In genomic region chr10:51462076-51462779, GRCh38 we compare ENCODE assay signal across 18 cellular contexts.
DNase-seq lines count a peak whose midpoint lies in the region; ATAC-seq and TF ChIP-seq lines count a peak whose summit lies in the region.
"Had no signal": no experiment of that assay in that cellular context is flagged by ENCODE, and none has a peak within 500 bp of the region (broad histone marks: within the 10 kb centered on the region; RNA-seq: fewer than 3 reads in every experiment).

No MANE protein-coding gene starts in this region.

- POLR2A ChIA-PET in SK-N-SH (lab: Yijun Ruan, JAX), result no interaction called here

- H3K36me3 Mint-ChIP-seq in activated T-cell treated with anti-CD3 and anti-CD28 coated beads, Interleukin-2, amount 50 U/mL, for 24 hours (ENCODE audit: low read depth), result no peaks in the 10 kb centered on the region

- WGBS in SK-N-SH (ENCODE audit: low lambda C conversion rate), result 42% methylated on average over 3 of the region's 3 CpGs
- WGBS in psoas muscle, 3 donors, result 15 to 24% (median 23%) methylated on average over 3 of the region's 3 CpGs

- H4K20me1 ChIP-seq in SK-N-SH (ENCODE audit: insufficient read depth), result no peaks in the 10 kb centered on the region

- peak in 1 of 2 experiments; percentile 21; a peak in 1 of 4 replicates for TF ChIP-seq EP300 in SK-N-SH (IDR thresholded peaks at IDR 0.05; ENCODE audit: borderline replicate concordance in 1 of 2, low read depth in 1 of 2, low read length in 1 of 2)

- DNase-seq in GM04504 (ENCODE audit: low read depth), result peak; percentile 30
- no peak for DNase-seq in SK-N-SH
- peak; percentile 24 for DNase-seq in fibroblast of pulmonary artery (ENCODE audit: low read depth)
- DNase-seq in psoas muscle, result no peak
- DNase-seq in HuH-7 (ENCODE audit: low spot score), result no peak
- DNase-seq in mucosa of descending colon, result no peak
- no peak for DNase-seq in activated T-cell treated with anti-CD3 and anti-CD28 coated beads, Interleukin-2, amount 50 U/mL, for 24 hours
- DNase-seq: activated CD8-positive, alpha-beta memory T cell treated with anti-CD3 and anti-CD28 coated beads, Interleukin-2, amount 50 U/mL, for 4 hours; aorta; Caco-2; cortex of kidney; NCI-H2029 treated with DMSO at 0.1 percent for 48 hours; NCI-H510A treated with DMSO at 0.1 percent for 48 hours; nucleus accumbens; SIG-M5 had no signal

- no peak overlapping the region for H2AFZ ChIP-seq in SK-N-SH (ENCODE audit: low read depth)

- H3K9ac ChIP-seq in SK-N-SH, result no peak overlapping the region

- H3K9me3 Mint-ChIP-seq in activated T-cell treated with anti-CD3 and anti-CD28 coated beads, Interleukin-2, amount 50 U/mL, for 24 hours, result no peaks in the 10 kb centered on the region
- H3K9me3 Mint-ChIP-seq: T-helper 2 cell treated with Interferon-gamma antibody and Interleukin-4, amounts not matched to agents 5 μg/mL and 100 μg/mL, for 36 hours had no signal

- ATAC-seq in psoas muscle, result peak; percentile 78 to 90 (median 86)
- no peak for ATAC-seq in mucosa of descending colon
- ATAC-seq in GM21381 (IDR thresholded peaks at IDR 0.05; ENCODE audit: unreplicated experiment), result no peak
- ATAC-seq: GM12878 had no signal

- no peak overlapping the region for H3K4me2 ChIP-seq in SK-N-SH

- H3F3A ChIP-seq in SK-N-SH (replicated peaks; ENCODE audit: insufficient read depth), result no peaks in the 10 kb centered on the region

- CTCF ChIA-PET in SK-N-SH (lab: Yijun Ruan, JAX), result no interaction called here

- H3K4me1 Mint-ChIP-seq in activated T-cell treated with anti-CD3 and anti-CD28 coated beads, Interleukin-2, amount 50 U/mL, for 24 hours (ENCODE audit: low read depth), result no peaks in the 10 kb centered on the region

- H3K27ac ChIP-seq in SK-N-SH (ENCODE audit: low read depth in 2 of 2, low read length in 1 of 2), result peak overlapping the region in 1 of 2 experiments; percentile 75; a peak in 2 of 4 replicates
- H3K27ac ChIP-seq in psoas muscle, result peak overlapping the region; percentile 79

- no peaks in the 10 kb centered on the region for H3K79me2 ChIP-seq in SK-N-SH (ENCODE audit: insufficient read depth)

- TF ChIP-seq RAD21 in SK-N-SH (IDR thresholded peaks at IDR 0.05; ENCODE audit: low read length), result no peak

- no peaks in the 10 kb centered on the region for H3K9me3 ChIP-seq in SK-N-SH
- no peaks in the 10 kb centered on the region for H3K9me3 ChIP-seq in psoas muscle
- no peaks in the 10 kb centered on the region for H3K9me3 ChIP-seq in mucosa of descending colon

- H3K27me3 Mint-ChIP-seq in activated T-cell treated with anti-CD3 and anti-CD28 coated beads, Interleukin-2, amount 50 U/mL, for 24 hours, result no peaks in the 10 kb centered on the region

- H3K4me1 ChIP-seq in SK-N-SH (ENCODE audit: control insufficient read depth in 1 of 2, insufficient read depth in 2 of 2, low read depth in 1 of 2, low read length in 1 of 2), result no peaks in the 10 kb centered on the region; a peak in 2 of 4 replicates
- H3K4me1 ChIP-seq in psoas muscle, result peaks cover 44% of the 10 kb centered on the region
- no peaks in the 10 kb centered on the region for H3K4me1 ChIP-seq in mucosa of descending colon (ENCODE audit: low read depth)
- H3K4me1 ChIP-seq: Caco-2 had no signal

- H3K27ac Mint-ChIP-seq in activated T-cell treated with anti-CD3 and anti-CD28 coated beads, Interleukin-2, amount 50 U/mL, for 24 hours, result no peak overlapping the region
- H3K27ac Mint-ChIP-seq: T-helper 2 cell treated with Interferon-gamma antibody and Interleukin-4, amounts not matched to agents 5 μg/mL and 100 μg/mL, for 36 hours had no signal

- no peak overlapping the region for H3K4me3 Mint-ChIP-seq in activated T-cell treated with anti-CD3 and anti-CD28 coated beads, Interleukin-2, amount 50 U/mL, for 24 hours
- H3K4me3 Mint-ChIP-seq: T-helper 2 cell treated with Interferon-gamma antibody and Interleukin-4, amounts not matched to agents 5 μg/mL and 100 μg/mL, for 36 hours had no signal

- intact Hi-C loops in psoas muscle (cut with DNase I) (no loop called here), mucosa of descending colon (cut with DNase I, micrococcal nuclease) (no loop called here)

- no peaks in the 10 kb centered on the region for H3K27me3 ChIP-seq in SK-N-SH (ENCODE audit: insufficient read depth)
- no peaks in the 10 kb centered on the region for H3K27me3 ChIP-seq in psoas muscle (ENCODE audit: insufficient read depth in 3 of 3, low read length in 2 of 3)

- H3K9me2 ChIP-seq in SK-N-SH, result no peaks in the 10 kb centered on the region

- H3K36me3 ChIP-seq in SK-N-SH (replicated peaks in 1 of 2; ENCODE audit: control insufficient read depth in 1 of 2, insufficient read depth in 2 of 2, low read length in 1 of 2) (no peaks in the 10 kb centered on the region), psoas muscle (ENCODE audit: insufficient read depth in 1 of 2, low read depth in 1 of 2) (no peaks in the 10 kb centered on the region), mucosa of descending colon (ENCODE audit: low read depth) (no peaks in the 10 kb centered on the region)

- no peak overlapping the region for H3K4me3 ChIP-seq in SK-N-SH (ENCODE audit: low read depth in 2 of 2, low read length in 1 of 2)
- H3K4me3 ChIP-seq in fibroblast of pulmonary artery (replicated peaks; ENCODE audit: low read depth, low read length), result no peak overlapping the region
- H3K4me3 ChIP-seq in psoas muscle, result peak overlapping the region; percentile 44
- H3K4me3 ChIP-seq in mucosa of descending colon, result no peak overlapping the region
- H3K4me3 ChIP-seq: GM12878 had no signal

- no peak for TF ChIP-seq CTCF in SK-N-SH (IDR thresholded peaks at IDR 0.05)
- no peak for TF ChIP-seq CTCF in fibroblast of pulmonary artery (IDR thresholded peaks at IDR 0.05; ENCODE audit: low read length, missing control alignments)
- no peak for TF ChIP-seq CTCF in psoas muscle (IDR thresholded peaks at IDR 0.05)
- no peak for TF ChIP-seq CTCF in mucosa of descending colon (IDR thresholded peaks at IDR 0.05)

TF ChIP-seq in SK-N-SH, 30 proteins besides CTCF, POLR2A, EP300 and RAD21:
- TF ChIP-seq TEAD4 (IDR thresholded peaks at IDR 0.05; ENCODE audit: borderline replicate concordance, insufficient read depth) (no peak), FOXM1 (IDR thresholded peaks at IDR 0.05; ENCODE audit: low read depth) (no peak), JUND (IDR thresholded peaks at IDR 0.05) (0 out of 2 replicates have a peak, but pooled peaks have one; percentile 7), PBX3 (IDR thresholded peaks at IDR 0.05) (peak; percentile 88), YY1 (IDR thresholded peaks at IDR 0.05; ENCODE audit: low read depth) (no peak), TCF12 (IDR thresholded peaks at IDR 0.05) (0 out of 2 replicates have a peak, but pooled peaks have one; percentile 39), FOXJ3 (CRISPR knock-in tag; IDR thresholded peaks at IDR 0.05) (no peak), FOSL2 (IDR thresholded peaks at IDR 0.05; ENCODE audit: borderline replicate concordance, low read depth) (peak; percentile 15; the same call in 1 of the 2 replicates)

Comparison
In these comparisons a context has a peak if more than half of its experiments do, and no peak if none do; other contexts are left out.
1. DNase-seq: peak in GM04504 (single experiment) and fibroblast of pulmonary artery (single experiment); none in SK-N-SH (single experiment), psoas muscle (0 of 2), HuH-7 (single experiment), mucosa of descending colon (0 of 3) and activated T-cell treated with anti-CD3 and anti-CD28 coated beads, Interleukin-2, amount 50 U/mL, for 24 hours (single experiment).
2. ATAC-seq: peak in psoas muscle (4 of 4); none in mucosa of descending colon (single experiment) and GM21381 (single experiment).